ENCODE assay signal across 20 cellular contexts in genomic region chr9:90839183-90839582, GRCh38. TPM values are rescaled to one million over a fixed set of nuclear protein-coding genes. Genes with fewer than 3 reads are reported as not detected.
A peak's percentile ranks its signal among the peaks of the same experiment; 100 is the strongest.
DNase-seq lines count a peak whose midpoint lies in the region; ATAC-seq and TF ChIP-seq lines count a peak whose summit lies in the region.
"Had no signal": no experiment of that assay in that cellular context is flagged by ENCODE, and none has a peak within 500 bp of the region (broad histone marks: within the 10 kb centered on the region; RNA-seq: fewer than 3 reads in every experiment).

No MANE protein-coding gene starts in this region.

- H3K4me3 ChIP-seq in Loucy (ENCODE audit: low read length, poor library complexity, severe bottlenecking) (peak overlapping the region; percentile 26), neutrophil (ENCODE audit: low read depth in 1 of 2, low read length in 1 of 2) (no peak overlapping the region), colonic mucosa (no peak overlapping the region)
- H3K4me3 ChIP-seq: coronary artery, upper lobe of left lung had no signal

- peak overlapping the region; percentile 61 for H3K4me2 ChIP-seq in Loucy (ENCODE audit: low read depth, low read length, poor library complexity, severe bottlenecking)

- no peak overlapping the region for H2AFZ ChIP-seq in Loucy (ENCODE audit: low read length)

- H3F3A ChIP-seq in Loucy (ENCODE audit: low read depth) = no peaks in the 10 kb centered on the region; the same call in none of the 2 replicates

- H3K9me2 ChIP-seq in Loucy (replicated peaks; ENCODE audit: low read depth, low read length) = no peaks in the 10 kb centered on the region

- H3K27me3 ChIP-seq in Loucy (ENCODE audit: insufficient read depth, low read length, poor library complexity, severe bottlenecking) (no peaks in the 10 kb centered on the region), neutrophil (no peaks in the 10 kb centered on the region), colonic mucosa (no peaks in the 10 kb centered on the region)
- H3K27me3 ChIP-seq: upper lobe of left lung had no signal

- peak overlapping the region; percentile 54 for H3K9ac ChIP-seq in Loucy (ENCODE audit: low read depth, low read length, poor library complexity, severe bottlenecking)
- H3K9ac ChIP-seq in colonic mucosa (ENCODE audit: low read depth in 2 of 2, low read length in 2 of 2) = no peak overlapping the region

- H3K27ac ChIP-seq in neutrophil = peak overlapping the region; percentile 76
- no peak overlapping the region for H3K27ac ChIP-seq in colonic mucosa
- H3K27ac ChIP-seq: coronary artery, HL-60, upper lobe of left lung, WERI-Rb-1 had no signal

- H3K9me3 ChIP-seq in Loucy (ENCODE audit: insufficient read depth, low read depth, low read length) (no peaks in the 10 kb centered on the region), neutrophil (no peaks in the 10 kb centered on the region), colonic mucosa (no peaks in the 10 kb centered on the region)
- H3K9me3 ChIP-seq: upper lobe of left lung had no signal

- H4K20me1 ChIP-seq in Loucy (ENCODE audit: insufficient read depth, low read length, poor library complexity, severe bottlenecking) = no peaks in the 10 kb centered on the region

- peak; percentile 52 for ATAC-seq in GM18517 (IDR thresholded peaks at IDR 0.05; ENCODE audit: unreplicated experiment)
- peak; percentile 67 for ATAC-seq in GM21786 (IDR thresholded peaks at IDR 0.05; ENCODE audit: unreplicated experiment)
- ATAC-seq: Panc1; stimulated activated effector memory CD8-positive, alpha-beta T cell treated with anti-CD3 and anti-CD28 coated beads, Interleukin-12 subunit alpha, Interleukin-12 subunit beta, amount 100 ng/mL, for 72 hours had no signal

- TF ChIP-seq CTCF in Loucy (conservative IDR thresholded peaks at IDR 0.05; ENCODE audit: low read length) = no peak; the same call in 1 of the 2 replicates
- TF ChIP-seq CTCF in neutrophil (IDR thresholded peaks at IDR 0.05) = no peak
- no peak for TF ChIP-seq CTCF in colonic mucosa (IDR thresholded peaks at IDR 0.05)

- peaks cover 67% of the 10 kb centered on the region for H3K4me1 ChIP-seq in Loucy (ENCODE audit: insufficient read depth, low read length, poor library complexity, severe bottlenecking)
- H3K4me1 ChIP-seq in neutrophil (ENCODE audit: control insufficient read depth in 1 of 2, insufficient read depth in 1 of 2, low read depth in 1 of 2, low read length in 1 of 2) = peaks cover 30 to 52% of the 10 kb centered on the region in 2 experiments
- no peaks in the 10 kb centered on the region for H3K4me1 ChIP-seq in colonic mucosa

- H3K36me3 ChIP-seq in Loucy (ENCODE audit: insufficient read depth, low read length) = peaks cover 6% of the 10 kb centered on the region; the same call in 1 of the 2 replicates
- peaks cover 45% of the 10 kb centered on the region for H3K36me3 ChIP-seq in neutrophil
- no peaks in the 10 kb centered on the region for H3K36me3 ChIP-seq in colonic mucosa

- no peak for DNase-seq in colonic mucosa
- no peak for DNase-seq in ecto neural progenitor cell (ENCODE audit: low spot score)
- DNase-seq in stimulated activated CD4-positive, alpha-beta T cell treated with anti-CD3 and anti-CD28 coated beads, Interleukin-4, amount 100 ng/mL, for 4 hours = no peak
- no peak for DNase-seq in stimulated activated naive CD4-positive, alpha-beta T cell treated with Interleukin-2 at 50 U/mL for 16 hours (lab: John Stamatoyannopoulos, UW)
- DNase-seq: activated gamma-delta T cell, anterior cingulate cortex, DMS153, erythroblast, NCI-H187 treated with DMSO at 0.1 percent for 48 hours, NCI-H510A, WERI-Rb-1 had no signal

- intact Hi-C loops in colonic mucosa (cut with DNase I) = no loop called here

- peaks cover 78% of the 10 kb centered on the region for H3K79me2 ChIP-seq in Loucy (ENCODE audit: insufficient read depth, low read length)

RNA-seq across cellular contexts. Expression of gene SYK, which starts 37.6 kb away (rescaled TPM):
- 10 to 100 TPM; 58.1 to 92.6 TPM for total RNA-seq in colonic mucosa
